ENCODE assay signal across 1 cellular context in the genomic region with DNA sequence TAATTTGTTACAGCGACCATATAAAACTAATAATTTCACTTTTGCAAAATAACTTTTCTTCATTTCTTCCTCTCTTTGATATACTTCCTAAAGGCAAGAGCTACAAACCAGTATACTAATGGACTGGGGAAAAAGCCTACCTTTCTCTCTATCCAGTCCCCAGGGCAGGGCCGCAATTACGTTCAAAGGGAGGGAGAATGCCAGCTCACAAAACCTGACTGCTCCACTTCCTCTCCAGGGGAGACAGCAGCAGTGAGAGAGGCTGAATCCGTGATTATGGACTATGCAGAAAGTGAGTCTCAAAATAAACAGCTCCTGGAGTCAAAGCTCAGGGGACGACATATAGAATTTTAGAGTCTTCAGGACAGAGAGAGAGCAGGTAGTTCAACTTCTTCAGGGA.
TF ChIP-seq lines count a peak whose summit lies in the region.

No MANE protein-coding gene starts in this region.

TF ChIP-seq in K562, 482 proteins besides CTCF, POLR2A, EP300 and RAD21 (continued from another document):
- TF ChIP-seq, protein P1, sequence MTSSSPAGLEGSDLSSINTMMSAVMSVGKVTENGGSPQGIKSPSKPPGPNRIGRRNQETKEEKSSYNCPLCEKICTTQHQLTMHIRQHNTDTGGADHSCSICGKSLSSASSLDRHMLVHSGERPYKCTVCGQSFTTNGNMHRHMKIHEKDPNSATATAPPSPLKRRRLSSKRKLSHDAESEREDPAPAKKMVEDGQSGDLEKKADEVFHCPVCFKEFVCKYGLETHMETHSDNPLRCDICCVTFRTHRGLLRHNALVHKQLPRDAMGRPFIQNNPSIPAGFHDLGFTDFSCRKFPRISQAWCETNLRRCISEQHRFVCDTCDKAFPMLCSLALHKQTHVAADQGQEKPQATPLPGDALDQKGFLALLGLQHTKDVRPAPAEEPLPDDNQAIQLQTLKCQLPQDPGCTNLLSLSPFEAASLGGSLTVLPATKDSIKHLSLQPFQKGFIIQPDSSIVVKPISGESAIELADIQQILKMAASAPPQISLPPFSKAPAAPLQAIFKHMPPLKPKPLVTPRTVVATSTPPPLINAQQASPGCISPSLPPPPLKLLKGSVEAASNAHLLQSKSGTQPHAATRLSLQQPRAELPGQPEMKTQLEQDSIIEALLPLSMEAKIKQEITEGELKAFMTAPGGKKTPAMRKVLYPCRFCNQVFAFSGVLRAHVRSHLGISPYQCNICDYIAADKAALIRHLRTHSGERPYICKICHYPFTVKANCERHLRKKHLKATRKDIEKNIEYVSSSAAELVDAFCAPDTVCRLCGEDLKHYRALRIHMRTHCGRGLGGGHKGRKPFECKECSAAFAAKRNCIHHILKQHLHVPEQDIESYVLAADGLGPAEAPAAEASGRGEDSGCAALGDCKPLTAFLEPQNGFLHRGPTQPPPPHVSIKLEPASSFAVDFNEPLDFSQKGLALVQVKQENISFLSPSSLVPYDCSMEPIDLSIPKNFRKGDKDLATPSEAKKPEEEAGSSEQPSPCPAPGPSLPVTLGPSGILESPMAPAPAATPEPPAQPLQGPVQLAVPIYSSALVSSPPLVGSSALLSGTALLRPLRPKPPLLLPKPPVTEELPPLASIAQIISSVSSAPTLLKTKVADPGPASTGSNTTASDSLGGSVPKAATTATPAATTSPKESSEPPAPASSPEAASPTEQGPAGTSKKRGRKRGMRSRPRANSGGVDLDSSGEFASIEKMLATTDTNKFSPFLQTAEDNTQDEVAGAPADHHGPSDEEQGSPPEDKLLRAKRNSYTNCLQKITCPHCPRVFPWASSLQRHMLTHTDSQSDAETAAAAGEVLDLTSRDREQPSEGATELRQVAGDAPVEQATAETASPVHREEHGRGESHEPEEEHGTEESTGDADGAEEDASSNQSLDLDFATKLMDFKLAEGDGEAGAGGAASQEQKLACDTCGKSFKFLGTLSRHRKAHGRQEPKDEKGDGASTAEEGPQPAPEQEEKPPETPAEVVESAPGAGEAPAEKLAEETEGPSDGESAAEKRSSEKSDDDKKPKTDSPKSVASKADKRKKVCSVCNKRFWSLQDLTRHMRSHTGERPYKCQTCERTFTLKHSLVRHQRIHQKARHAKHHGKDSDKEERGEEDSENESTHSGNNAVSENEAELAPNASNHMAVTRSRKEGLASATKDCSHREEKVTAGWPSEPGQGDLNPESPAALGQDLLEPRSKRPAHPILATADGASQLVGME (CRISPR knock-in tag; IDR thresholded peaks at IDR 0.05): no peak
- no peak for TF ChIP-seq ZNF444 (CRISPR knock-in tag; IDR thresholded peaks at IDR 0.05)
- TF ChIP-seq KAT2B (IDR thresholded peaks at IDR 0.05; ENCODE audit: low read depth, low read length): no peak
- TF ChIP-seq SPI1 (IDR thresholded peaks at IDR 0.05; ENCODE audit: borderline replicate concordance, low read depth, low read length): peak; percentile 42; the same call in 1 of the 2 replicates
- TF ChIP-seq NCOA2 (IDR thresholded peaks at IDR 0.05; ENCODE audit: partially characterized antibody in 2 of 2): no peak
- TF ChIP-seq ZNF316 (IDR thresholded peaks at IDR 0.05): no peak
- TF ChIP-seq, protein P2, sequence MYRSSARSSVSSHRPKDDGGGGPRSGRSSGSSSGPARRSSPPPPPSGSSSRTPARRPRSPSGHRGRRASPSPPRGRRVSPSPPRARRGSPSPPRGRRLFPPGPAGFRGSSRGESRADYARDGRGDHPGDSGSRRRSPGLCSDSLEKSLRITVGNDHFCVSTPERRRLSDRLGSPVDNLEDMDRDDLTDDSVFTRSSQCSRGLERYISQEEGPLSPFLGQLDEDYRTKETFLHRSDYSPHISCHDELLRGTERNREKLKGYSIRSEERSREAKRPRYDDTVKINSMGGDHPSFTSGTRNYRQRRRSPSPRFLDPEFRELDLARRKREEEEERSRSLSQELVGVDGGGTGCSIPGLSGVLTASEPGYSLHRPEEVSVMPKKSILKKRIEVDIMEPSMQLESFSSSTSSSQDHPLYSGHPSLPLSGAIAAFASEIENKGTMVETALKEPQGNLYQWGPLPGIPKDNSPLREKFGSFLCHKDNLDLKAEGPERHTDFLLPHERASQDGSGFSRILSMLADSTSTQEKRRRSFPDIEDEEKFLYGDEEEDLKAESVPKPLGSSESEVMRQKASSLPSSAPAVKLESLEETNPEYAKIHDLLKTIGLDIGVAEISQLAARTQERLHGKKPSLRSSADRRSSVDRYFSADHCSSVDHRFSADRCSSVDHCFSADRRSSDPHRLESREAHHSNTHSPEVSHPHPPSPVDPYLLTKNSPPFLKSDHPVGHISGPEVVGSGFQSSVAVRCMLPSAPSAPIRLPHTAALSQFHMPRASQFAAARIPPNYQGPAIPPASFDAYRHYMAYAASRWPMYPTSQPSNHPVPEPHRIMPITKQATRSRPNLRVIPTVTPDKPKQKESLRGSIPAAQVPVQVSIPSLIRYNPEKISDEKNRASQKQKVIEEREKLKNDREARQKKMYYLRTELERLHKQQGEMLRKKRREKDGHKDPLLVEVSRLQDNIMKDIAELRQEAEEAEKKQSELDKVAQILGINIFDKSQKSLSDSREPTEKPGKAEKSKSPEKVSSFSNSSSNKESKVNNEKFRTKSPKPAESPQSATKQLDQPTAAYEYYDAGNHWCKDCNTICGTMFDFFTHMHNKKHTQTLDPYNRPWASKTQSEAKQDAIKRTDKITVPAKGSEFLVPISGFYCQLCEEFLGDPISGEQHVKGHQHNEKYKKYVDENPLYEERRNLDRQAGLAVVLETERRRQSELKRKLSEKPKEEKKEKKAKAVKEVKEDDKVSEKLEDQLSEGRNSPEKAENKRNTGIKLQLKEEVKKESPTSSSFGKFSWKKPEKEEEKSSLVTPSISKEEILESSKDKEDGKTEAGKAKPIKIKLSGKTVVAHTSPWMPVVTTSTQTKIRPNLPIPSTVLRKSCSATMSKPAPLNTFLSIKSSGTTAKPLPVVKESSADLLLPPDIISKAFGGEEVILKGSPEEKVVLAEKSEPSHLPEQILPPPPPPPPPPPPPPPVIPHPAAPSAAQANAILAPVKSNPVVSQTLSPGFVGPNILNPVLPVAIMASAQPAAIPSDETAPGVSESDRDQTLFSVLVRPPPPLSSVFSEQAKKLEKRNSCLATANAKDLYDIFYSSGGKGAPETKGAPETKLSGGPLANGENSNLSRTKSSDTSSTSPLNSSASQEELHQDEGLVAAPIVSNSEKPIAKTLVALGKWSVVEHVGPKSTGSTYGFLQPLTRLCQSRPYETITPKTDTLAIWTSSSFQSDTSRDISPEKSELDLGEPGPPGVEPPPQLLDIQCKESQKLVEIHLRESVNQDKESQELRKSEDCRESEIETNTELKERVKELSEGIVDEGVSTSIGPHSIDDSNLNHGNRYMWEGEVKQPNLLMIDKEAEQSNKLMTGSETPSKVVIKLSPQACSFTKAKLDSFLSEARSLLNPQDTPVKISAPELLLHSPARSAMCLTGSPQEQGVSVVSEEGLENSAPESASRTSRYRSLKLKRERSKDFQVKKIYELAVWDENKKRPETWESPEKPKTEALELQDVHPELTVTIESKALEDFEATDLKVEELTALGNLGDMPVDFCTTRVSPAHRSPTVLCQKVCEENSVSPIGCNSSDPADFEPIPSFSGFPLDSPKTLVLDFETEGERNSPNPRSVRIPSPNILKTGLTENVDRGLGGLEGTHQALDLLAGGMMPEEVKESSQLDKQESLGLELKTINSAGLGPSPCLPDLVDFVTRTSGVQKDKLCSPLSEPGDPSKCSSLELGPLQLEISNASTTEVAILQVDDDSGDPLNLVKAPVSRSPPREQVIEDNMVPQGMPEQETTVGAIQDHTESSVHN (IDR thresholded peaks at IDR 0.05; ENCODE audit: borderline replicate concordance in 1 of 2, low read depth in 1 of 2): no peak
